11 cellular contexts compared by ENCODE assay signal in the genomic region with DNA sequence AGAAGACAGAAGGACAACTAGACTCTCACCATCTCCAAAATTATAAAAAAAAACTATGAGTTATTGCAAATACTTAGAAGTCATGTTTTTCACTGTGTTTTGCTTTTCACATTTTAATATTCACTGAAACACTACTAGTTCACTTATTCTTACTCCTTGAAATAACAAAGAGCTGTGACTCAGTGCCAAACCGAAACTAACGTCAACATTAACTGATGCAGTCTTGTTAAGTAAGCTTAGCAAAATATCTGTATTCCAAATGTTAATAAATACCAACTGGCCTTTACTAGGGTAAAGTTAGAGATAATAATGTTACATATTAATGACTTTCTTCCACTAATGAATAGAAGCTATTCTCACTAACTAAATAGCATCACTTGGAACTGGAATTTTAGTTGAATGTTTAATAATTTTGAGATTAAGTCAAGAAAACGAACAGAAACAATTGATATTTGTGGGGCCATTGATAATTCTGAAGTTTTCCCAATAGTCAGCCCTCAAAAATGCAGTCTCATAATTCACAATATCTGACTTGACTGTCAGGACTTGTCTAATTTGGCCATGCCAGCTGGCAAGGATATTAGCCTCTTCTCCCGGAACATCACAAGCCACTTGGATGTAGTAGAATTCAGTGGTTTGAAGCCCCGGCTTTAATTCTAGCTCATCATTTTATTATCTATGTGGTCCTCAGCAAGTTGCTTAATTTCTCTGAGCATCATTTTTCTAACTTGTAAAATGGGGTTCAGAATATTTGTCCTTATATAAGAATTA.
DNase-seq lines count a peak whose midpoint lies in the region; ATAC-seq and TF ChIP-seq lines count a peak whose summit lies in the region.
"Had no signal": no experiment of that assay in that cellular context is flagged by ENCODE, and none has a peak within 500 bp of the region (broad histone marks: within the 10 kb centered on the region; RNA-seq: fewer than 3 reads in every experiment).

No MANE protein-coding gene starts in this region.

- H2AFZ ChIP-seq in mammary epithelial cell (ENCODE audit: low read depth, low read length): peak overlapping the region; percentile 47

- 2% methylated on average over 5 of the region's 5 CpGs for WGBS in mammary epithelial cell (ENCODE audit: low coverage, missing lambda C conversion rate)
- WGBS in prostate gland: 24% methylated on average over 5 of the region's 5 CpGs

- H3K27ac ChIP-seq in mammary epithelial cell (ENCODE audit: insufficient read depth, low read depth, low read length): peak overlapping the region; percentile 64
- no peak overlapping the region for H3K27ac ChIP-seq in left lung
- H3K27ac ChIP-seq in prostate gland: no peak overlapping the region

- peak; percentile 79 for DNase-seq in AG10803 (ENCODE audit: low read depth)
- peak; percentile 67 for DNase-seq in mammary epithelial cell
- no peak for DNase-seq in left lung
- DNase-seq in COLO668 (lab: John Stamatoyannopoulos, UW; ENCODE audit: unreplicated experiment): no peak
- no peak for DNase-seq in prostate gland (ENCODE audit: low spot score)
- no peak for DNase-seq in stimulated activated naive CD4-positive, alpha-beta T cell (lab: John Stamatoyannopoulos, UW)
- no peak for DNase-seq in NCI-H146 treated with DMSO at 0.1 percent for 48 hours (lab: John Stamatoyannopoulos, UW; ENCODE audit: unreplicated experiment)
- DNase-seq: CD8-positive, alpha-beta T cell; esophagus squamous epithelium; naive B cell had no signal

- CTCF ChIA-PET in mammary epithelial cell (lab: Charles Lee; ENCODE audit: low non-redundant PET): interaction anchor here (0.6 kb wide), 1 partner anchor 372 kb away, joined by 5 read pairs; no protein-coding TSS in a partner anchor

- in situ Hi-C loops in mammary epithelial cell (cut with MboI; ENCODE audit: low sequenced_read_pairs in 2 of 2): no loop called here

- H3K9me3 ChIP-seq in mammary epithelial cell (replicated peaks; ENCODE audit: insufficient read depth, low read length): no peaks in the 10 kb centered on the region
- H3K9me3 ChIP-seq in left lung: no peaks in the 10 kb centered on the region
- H3K9me3 ChIP-seq in prostate gland: no peaks in the 10 kb centered on the region
- H3K9me3 ChIP-seq: esophagus squamous epithelium had no signal

- H4K20me1 ChIP-seq in mammary epithelial cell (ENCODE audit: insufficient read depth, low read length): no peaks in the 10 kb centered on the region

- peak overlapping the region; percentile 85 for H3K4me2 ChIP-seq in mammary epithelial cell (ENCODE audit: insufficient read depth, low read depth, low read length)

- no peak for TF ChIP-seq CTCF in AG10803 (conservative IDR thresholded peaks at IDR 0.05; ENCODE audit: low read length)
- TF ChIP-seq CTCF in mammary epithelial cell (conservative IDR thresholded peaks at IDR 0.05 in 1 of 2, IDR thresholded peaks at IDR 0.05 in 1 of 2; ENCODE audit: extremely low read depth in 1 of 2, insufficient read depth in 1 of 2, low read depth in 1 of 2, low read length in 2 of 2): no peak
- TF ChIP-seq CTCF in left lung (IDR thresholded peaks at IDR 0.05): no peak
- TF ChIP-seq CTCF in prostate gland (IDR thresholded peaks at IDR 0.05): no peak

- no peak for TF ChIP-seq POLR2A in prostate gland (IDR thresholded peaks at IDR 0.05)

- intact Hi-C loops in mammary epithelial cell (cut with micrococcal nuclease): no loop called here
- intact Hi-C loops in left lung (cut with DNase I): no loop called here
- intact Hi-C loops in prostate gland (cut with DNase I): no loop called here

- dilution Hi-C loops in mammary epithelial cell (cut with HindIII; ENCODE audit: low sequenced_read_pairs): no loop called here

- ATAC-seq in HG02970 (IDR thresholded peaks at IDR 0.05; ENCODE audit: low FRiP score, unreplicated experiment) (peak; percentile 45), left lung (peak; percentile 75)
- ATAC-seq: CD8-positive, alpha-beta T cell had no signal

- BruUV-seq in mammary epithelial cell (replicated peaks; lab: Mats Ljungman, UMichigan): no TSS peak

- peaks cover 12% of the 10 kb centered on the region for H3K4me1 ChIP-seq in mammary epithelial cell (ENCODE audit: insufficient read depth, low read length)
- no peaks in the 10 kb centered on the region for H3K4me1 ChIP-seq in left lung
- H3K4me1 ChIP-seq in prostate gland (replicated peaks): no peaks in the 10 kb centered on the region

- H3K27me3 ChIP-seq in mammary epithelial cell (ENCODE audit: insufficient read depth, low read length): no peaks in the 10 kb centered on the region
- no peaks in the 10 kb centered on the region for H3K27me3 ChIP-seq in left lung
- H3K27me3 ChIP-seq in prostate gland (replicated peaks; ENCODE audit: insufficient read depth): no peaks in the 10 kb centered on the region
- H3K27me3 ChIP-seq: esophagus squamous epithelium had no signal

- H3K79me2 ChIP-seq in mammary epithelial cell (ENCODE audit: insufficient read depth, low read length): no peaks in the 10 kb centered on the region

- no peaks in the 10 kb centered on the region for H3K36me3 ChIP-seq in mammary epithelial cell (ENCODE audit: insufficient read depth, low read length)
- no peaks in the 10 kb centered on the region for H3K36me3 ChIP-seq in left lung
- H3K36me3 ChIP-seq in prostate gland: no peaks in the 10 kb centered on the region
- H3K36me3 ChIP-seq: esophagus squamous epithelium had no signal

- no peak overlapping the region for H3K9ac ChIP-seq in mammary epithelial cell (ENCODE audit: insufficient read depth, low read length)

- no peak overlapping the region for H3K4me3 ChIP-seq in AG10803 (ENCODE audit: low read length)
- peak overlapping the region in 2 of 3 experiments; percentile 21 for H3K4me3 ChIP-seq in mammary epithelial cell (replicated peaks in 1 of 3; ENCODE audit: insufficient read depth in 1 of 3, low read depth in 2 of 3, low read length in 3 of 3)
- H3K4me3 ChIP-seq in left lung: no peak overlapping the region
- H3K4me3 ChIP-seq in prostate gland: no peak overlapping the region

Comparison
In these comparisons a context has a peak if more than half of its experiments do, and no peak if none do; other contexts are left out.
1. DNase-seq: peak in AG10803 (single experiment) and mammary epithelial cell (single experiment); none in left lung (0 of 2), COLO668 (single experiment), prostate gland (single experiment), stimulated activated naive CD4-positive, alpha-beta T cell (0 of 6) and NCI-H146 treated with DMSO at 0.1 percent for 48 hours (single experiment).
2. H3K4me3 ChIP-seq: peak in mammary epithelial cell (2 of 3); none in AG10803 (single experiment), left lung (0 of 2) and prostate gland (0 of 2).